ENCODE assay signal across 39 cellular contexts in the genomic region with DNA sequence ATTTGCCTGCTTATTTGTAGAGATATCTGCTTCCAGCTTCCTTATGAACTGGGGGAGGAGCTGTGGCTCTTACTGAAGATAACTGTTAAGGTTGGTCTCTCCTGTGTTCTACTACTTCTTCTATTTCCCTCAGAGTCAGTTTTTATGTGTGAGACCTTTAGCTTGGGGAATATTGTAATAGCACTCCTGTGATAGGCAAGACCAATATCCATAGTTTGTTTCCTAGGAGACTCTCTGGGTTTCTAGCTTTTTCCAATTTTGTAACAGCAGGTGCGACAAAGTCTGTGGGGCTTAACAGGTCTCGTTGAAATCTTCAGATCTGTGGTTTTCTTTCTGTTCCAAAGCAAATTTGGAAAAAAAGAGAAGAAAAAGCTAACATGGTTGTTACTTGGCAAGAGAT. TPM values are rescaled to one million over a fixed set of nuclear protein-coding genes. Genes with fewer than 3 reads are reported as not detected.
"Had no signal": no experiment of that assay in that cellular context is flagged by ENCODE, and none has a peak within 500 bp of the region (broad histone marks: within the 10 kb centered on the region; RNA-seq: fewer than 3 reads in every experiment).

A gene with protein sequence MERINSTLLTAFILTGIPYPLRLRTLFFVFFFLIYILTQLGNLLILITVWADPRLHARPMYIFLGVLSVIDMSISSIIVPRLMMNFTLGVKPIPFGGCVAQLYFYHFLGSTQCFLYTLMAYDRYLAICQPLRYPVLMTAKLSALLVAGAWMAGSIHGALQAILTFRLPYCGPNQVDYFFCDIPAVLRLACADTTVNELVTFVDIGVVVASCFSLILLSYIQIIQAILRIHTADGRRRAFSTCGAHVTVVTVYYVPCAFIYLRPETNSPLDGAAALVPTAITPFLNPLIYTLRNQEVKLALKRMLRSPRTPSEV (minus strand): TSS at position 101 of the 400 bp plus-strand sequence. CDS start 9,332 bp downstream, outside the sequence.

- H3K36me3 ChIP-seq: MG63 had no signal

- H3K4me2 ChIP-seq: KMS-11 had no signal

- H3K27me3 ChIP-seq: MG63 had no signal

- H3K9me3 ChIP-seq: MG63 had no signal

- DNase-seq: Karpas-422, Kasumi-1, MG63, MM.1S, MV-4-11, NCI-H1048, NCI-H1092, NCI-H1092 treated with DMSO at 0.1 percent for 48 hours, NCI-H1105, NCI-H1105 treated with DMSO at 0.1 percent for 48 hours, NCI-H1417, NCI-H1417 treated with DMSO at 0.1 percent for 48 hours, NCI-H1436, NCI-H1436 treated with DMSO at 0.1 percent for 48 hours, NCI-H146, NCI-H1694, NCI-H1694 treated with DMSO at 0.1 percent for 48 hours, NCI-H187, NCI-H187 treated with DMSO at 0.1 percent for 48 hours, NCI-H1930, NCI-H2029, NCI-H2029 treated with DMSO at 0.1 percent for 48 hours, NCI-H2081, NCI-H2081 treated with DMSO at 0.1 percent for 48 hours, NCI-H2107, NCI-H2171, NCI-H2171 treated with DMSO at 0.1 percent for 48 hours, NCI-H2227 treated with DMSO at 0.1 percent for 48 hours, NCI-H226, NCI-H345, NCI-H446, NCI-H446 treated with DMSO at 0.1 percent for 48 hours, NCI-H510A, NCI-H510A treated with DMSO at 0.1 percent for 48 hours had no signal

- H3K4me3 ChIP-seq: MG63 had no signal

- H3K27ac ChIP-seq: KMS-11 had no signal

- H3K9ac ChIP-seq: KMS-11 had no signal

RNA-seq across cellular contexts. Expression of the gene that starts here (rescaled TPM):
- total RNA-seq: LHCN-M2, M059J, MCF 10A, NCI-H460 had no signal
